Comparison of ENCODE assay signal across 24 cellular contexts in the genomic region with DNA sequence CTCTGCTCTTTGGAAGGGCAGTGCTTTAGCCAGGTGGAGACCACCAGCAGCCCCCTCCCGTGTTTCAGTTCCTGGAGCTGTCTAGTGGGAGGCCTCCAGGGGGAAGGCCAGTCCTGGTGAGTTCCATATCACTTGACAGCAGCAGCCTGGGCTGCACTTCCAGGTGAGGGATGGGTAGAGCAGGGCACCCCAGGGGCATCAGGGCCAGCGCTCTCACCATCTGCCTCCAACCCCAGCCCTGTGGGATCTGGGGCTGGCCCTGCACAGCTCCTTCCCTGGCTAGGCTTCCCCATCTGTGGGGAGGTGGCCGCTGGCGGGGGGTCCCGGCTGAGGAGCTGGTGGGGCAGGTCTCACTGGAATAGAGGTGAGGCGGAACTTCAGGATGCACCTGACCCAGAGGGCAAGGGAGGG.
DNase-seq lines count a peak whose midpoint lies in the region; ATAC-seq, FAIRE-seq and TF ChIP-seq lines count a peak whose summit lies in the region.
"Had no signal": no experiment of that assay in that cellular context is flagged by ENCODE, and none has a peak within 500 bp of the region (broad histone marks: within the 10 kb centered on the region; RNA-seq: fewer than 3 reads in every experiment).

No MANE protein-coding gene starts in this region.

- H2AK5ac ChIP-seq in neuronal stem cell (ENCODE audit: low read depth, low read length): peak overlapping the region; percentile 68

- H3K14ac ChIP-seq in neuronal stem cell (ENCODE audit: low read length): peak overlapping the region; percentile 82

- WGBS in K562 (ENCODE audit: insufficient coverage, low coverage, missing lambda C conversion rate): 43% methylated on average over 2 of the region's 6 CpGs
- WGBS in neuronal stem cell (ENCODE audit: extremely low coverage in 2 of 2, insufficient read length in 2 of 2, insufficient replicate concordance in 1 of 2), 2 donors: no CpG with 5 or more reads among the region's 6 CpGs

- H2AFZ ChIP-seq in K562 (ENCODE audit: low read depth, low read length): no peak overlapping the region
- H2AFZ ChIP-seq in neuronal stem cell (ENCODE audit: low read length): no peak overlapping the region
- H2AFZ ChIP-seq: GM23248 had no signal

- no peak overlapping the region for H2BK15ac ChIP-seq in neuronal stem cell (ENCODE audit: low read length)

- no peak overlapping the region for H2BK120ac ChIP-seq in neuronal stem cell (ENCODE audit: low read depth, low read length)

- ATAC-seq in K562 (no peak), upper lobe of right lung (no peak)
- ATAC-seq: PC-3, Right ventricle myocardium inferior had no signal

- H3K4me2 ChIP-seq in K562 (ENCODE audit: insufficient read depth, low read length): no peak overlapping the region
- H3K4me2 ChIP-seq in neuronal stem cell (ENCODE audit: insufficient read depth, low read length, poor library complexity, severe bottlenecking): no peak overlapping the region

- TF ChIP-seq CTCF in K562 (IDR thresholded peaks at IDR 0.05 in 2 of 3, conservative IDR thresholded peaks at IDR 0.05 in 1 of 3; ENCODE audit: insufficient read depth in 2 of 3, low read depth in 1 of 3, low read length in 3 of 3) (no peak), upper lobe of right lung (IDR thresholded peaks at IDR 0.05) (no peak)

- no peak overlapping the region for H3K23ac ChIP-seq in neuronal stem cell (ENCODE audit: low read depth, low read length, poor library complexity)

- H3K36me3 ChIP-seq in K562 (ENCODE audit: control insufficient read depth, insufficient read depth, low read length): peaks cover 7% of the 10 kb centered on the region; the same call in 1 of the 3 replicates
- H3K36me3 ChIP-seq in neuronal stem cell (replicated peaks in 1 of 2; ENCODE audit: control insufficient read depth in 2 of 2, insufficient read depth in 2 of 2, low read length in 2 of 2): peaks cover 3 to 4% of the 10 kb centered on the region in 2 donors
- H3K36me3 ChIP-seq in upper lobe of right lung: no peaks in the 10 kb centered on the region
- H3K36me3 ChIP-seq: SJCRH30 had no signal

- intact Hi-C loops in K562 (cut with micrococcal nuclease) (no loop called here), upper lobe of right lung (cut with DNase I) (no loop called here)

- CTCF ChIA-PET in K562 (lab: Yijun Ruan, JAX; ENCODE audit: low intra/inter-chr PET ratio): no interaction called here

- H3K4me1 ChIP-seq in K562 (replicated peaks in 1 of 2; ENCODE audit: control insufficient read depth in 2 of 2, insufficient read depth in 2 of 2, low read length in 2 of 2): no peaks in the 10 kb centered on the region
- no peaks in the 10 kb centered on the region for H3K4me1 ChIP-seq in neuronal stem cell (ENCODE audit: control insufficient read depth in 2 of 2, insufficient read depth in 1 of 2, low read depth in 1 of 2, low read length in 2 of 2)
- no peaks in the 10 kb centered on the region for H3K4me1 ChIP-seq in upper lobe of right lung
- H3K4me1 ChIP-seq: SJCRH30 had no signal

- no peaks in the 10 kb centered on the region for H3K9me1 ChIP-seq in K562 (ENCODE audit: control insufficient read depth, insufficient read depth, low read length)

- H3K27ac ChIP-seq in K562 (ENCODE audit: extremely low read depth, low read depth, low read length): no peak overlapping the region
- H3K27ac ChIP-seq in neuronal stem cell (replicated peaks; ENCODE audit: low read length): no peak overlapping the region
- H3K27ac ChIP-seq in upper lobe of right lung: no peak overlapping the region
- H3K27ac ChIP-seq: 22Rv1, GM23248, SJCRH30 had no signal

- no peak for TF ChIP-seq RAD21 in K562 (CRISPR knock-in tag; conservative IDR thresholded peaks at IDR 0.05 in 1 of 2, IDR thresholded peaks at IDR 0.05 in 1 of 2)

- H3K79me1 ChIP-seq in neuronal stem cell (ENCODE audit: low read depth, low read length): no peaks in the 10 kb centered on the region

- H3K79me2 ChIP-seq in K562 (ENCODE audit: control insufficient read depth, insufficient read depth, low read length): no peaks in the 10 kb centered on the region

- POLR2A ChIA-PET in K562 (lab: Yijun Ruan, JAX): interaction anchor here (0.6 kb wide), 1 partner anchor 254 kb away, joined by 4 read pairs; no protein-coding TSS in a partner anchor

- no peak for TF ChIP-seq EP300 in K562 (IDR thresholded peaks at IDR 0.05; ENCODE audit: low read length)

- H3K4ac ChIP-seq in neuronal stem cell (ENCODE audit: low read length): no peak overlapping the region

- H2BK5ac ChIP-seq in neuronal stem cell (ENCODE audit: low read length): no peak overlapping the region

- TF ChIP-seq POLR2A in K562 (conservative IDR thresholded peaks at IDR 0.05): peak; percentile 36; the same call in 1 of the 2 replicates

- H3K27me3 ChIP-seq in K562 (ENCODE audit: control insufficient read depth in 2 of 2, insufficient read depth in 2 of 2, low read length in 2 of 2): no peaks in the 10 kb centered on the region
- H3K27me3 ChIP-seq in neuronal stem cell (ENCODE audit: control insufficient read depth in 3 of 3, insufficient read depth in 3 of 3, low read depth in 1 of 3, low read length in 3 of 3): no peaks in the 10 kb centered on the region
- H3K27me3 ChIP-seq in upper lobe of right lung: no peaks in the 10 kb centered on the region
- H3K27me3 ChIP-seq: SJCRH30 had no signal

- H3K9me3 ChIP-seq in K562 (replicated peaks; ENCODE audit: control insufficient read depth, insufficient read depth, low read depth, low read length) (no peaks in the 10 kb centered on the region), neuronal stem cell (replicated peaks in 1 of 2; ENCODE audit: control insufficient read depth in 2 of 2, insufficient read depth in 1 of 2, low read depth in 1 of 2, low read length in 2 of 2) (no peaks in the 10 kb centered on the region), upper lobe of right lung (no peaks in the 10 kb centered on the region)
- H3K9me3 ChIP-seq: SJCRH30 had no signal

- no peak overlapping the region for H4K8ac ChIP-seq in neuronal stem cell (ENCODE audit: low read depth, low read length)

- no peak overlapping the region for H3K18ac ChIP-seq in neuronal stem cell (ENCODE audit: low read length)

- H4K91ac ChIP-seq in neuronal stem cell (ENCODE audit: low read depth, low read length, poor library complexity): no peak overlapping the region

- H2BK12ac ChIP-seq in neuronal stem cell (ENCODE audit: low read length): no peak overlapping the region

- no peak for FAIRE-seq in K562 (lab: Jason Lieb, UNC)

- peak; percentile 21 for DNase-seq in activated CD8-positive, alpha-beta memory T cell treated with anti-CD3 and anti-CD28 coated beads for 24 hours
- no peak for DNase-seq in activated CD8-positive, alpha-beta memory T cell treated with anti-CD3 and anti-CD28 coated beads, Interleukin-2, amount 50 U/mL, for 4 hours
- DNase-seq in K562 (ENCODE audit: extremely low read depth in 1 of 4, low spot score in 3 of 4) (no peak), neuronal stem cell (ENCODE audit: low spot score) (no peak), upper lobe of right lung (peak; percentile 46), RKO (ENCODE audit: low spot score) (no peak)
- DNase-seq in stimulated activated CD4-positive, alpha-beta T cell treated with anti-CD3 and anti-CD28 coated beads, Interleukin-2, amount 100 ng/mL, for 24 hours: no peak
- DNase-seq: ACHN; CD4-positive, CD25-positive, alpha-beta regulatory T cell; DMS53; GM23248; H7; KBM-7; NCI-H1105 treated with DMSO at 0.1 percent for 48 hours; NCI-H146; NCI-H2029; NCI-H446 treated with DMSO at 0.1 percent for 48 hours; NCI-H526; NCI-H82; NK-92 treated with Interleukin-12 subunit alpha and Interleukin-12 subunit beta, amount 100 ng/mL, for 24 hours; PC-3; SJCRH30 had no signal

- no peaks in the 10 kb centered on the region for H4K20me1 ChIP-seq in K562 (replicated peaks; ENCODE audit: control insufficient read depth, insufficient read depth, low read length)

- no peak overlapping the region for H3K4me3 ChIP-seq in K562
- H3K4me3 ChIP-seq in neuronal stem cell (ENCODE audit: low read length in 2 of 2): no peak overlapping the region
- H3K4me3 ChIP-seq in upper lobe of right lung: no peak overlapping the region
- H3K4me3 ChIP-seq: GM23248, SJCRH30 had no signal

- in situ Hi-C loops in K562 (cut with MboI): no loop called here

- no peak overlapping the region for H3K9ac ChIP-seq in K562 (ENCODE audit: insufficient read depth in 1 of 2, low read depth in 2 of 2, low read length in 2 of 2)
- H3K9ac ChIP-seq in neuronal stem cell (ENCODE audit: low read depth, low read length, poor library complexity): no peak overlapping the region
- H3K9ac ChIP-seq: GM23248 had no signal

- BruUV-seq in K562 (replicated peaks; lab: Mats Ljungman, UMichigan): no TSS peak

TF ChIP-seq in K562, 482 proteins besides CTCF, POLR2A, EP300 and RAD21 (continues in another document):
- peak; percentile 50 for TF ChIP-seq POLR2G (IDR thresholded peaks at IDR 0.05; ENCODE audit: low read depth, low read length)
- no peak for TF ChIP-seq HDAC1 (IDR thresholded peaks at IDR 0.05)
- TF ChIP-seq RFX1 (IDR thresholded peaks at IDR 0.05): no peak
- no peak for TF ChIP-seq ZNF436 (CRISPR knock-in tag; IDR thresholded peaks at IDR 0.05)

Comparison
In these comparisons a context has a peak if more than half of its experiments do, and no peak if none do; other contexts are left out.
1. DNase-seq: peak in activated CD8-positive, alpha-beta memory T cell treated with anti-CD3 and anti-CD28 coated beads for 24 hours (single experiment) and upper lobe of right lung (single experiment); none in activated CD8-positive, alpha-beta memory T cell treated with anti-CD3 and anti-CD28 coated beads, Interleukin-2, amount 50 U/mL, for 4 hours (single experiment), K562 (0 of 4), neuronal stem cell (single experiment), stimulated activated CD4-positive, alpha-beta T cell treated with anti-CD3 and anti-CD28 coated beads, Interleukin-2, amount 100 ng/mL, for 24 hours (0 of 2) and RKO (single experiment).